In the genomic region with DNA sequence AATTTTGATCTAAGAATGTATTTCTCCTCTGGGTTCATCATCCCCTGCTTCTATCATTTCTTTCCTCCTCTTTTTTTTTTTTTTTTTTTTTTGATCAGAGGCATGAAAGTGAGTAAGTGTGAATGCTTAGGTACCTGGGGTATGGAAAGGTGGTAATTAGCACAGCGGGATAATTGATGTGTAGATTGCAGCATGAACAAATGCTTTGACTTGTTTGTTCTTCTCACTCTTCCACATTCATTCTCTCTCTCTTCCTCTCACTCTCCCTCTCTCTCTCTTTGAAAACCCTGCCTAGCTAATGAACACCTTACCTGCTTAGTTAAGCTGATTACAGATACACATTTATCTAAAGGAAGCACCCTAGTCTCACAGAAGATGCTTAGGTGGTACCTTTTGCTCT, we compare ENCODE assay signal across 21 cellular contexts.
DNase-seq lines count a peak whose midpoint lies in the region; ATAC-seq and TF ChIP-seq lines count a peak whose summit lies in the region.
"Had no signal": no experiment of that assay in that cellular context is flagged by ENCODE, and none has a peak within 500 bp of the region (broad histone marks: within the 10 kb centered on the region; RNA-seq: fewer than 3 reads in every experiment).

No MANE protein-coding gene starts in this region.

- H3K9me3 ChIP-seq in left ventricle myocardium inferior (replicated peaks), result no peaks in the 10 kb centered on the region
- H3K9me3 ChIP-seq: A549 had no signal

- H3K27ac Mint-ChIP-seq in memory B cell, result peak overlapping the region; percentile 2
- no peak overlapping the region for H3K27ac Mint-ChIP-seq in activated CD4-positive, alpha-beta memory T cell treated with anti-CD3 and anti-CD28 coated beads, Interleukin-2, amount 10 ng/mL, durations not matched to agents 7 days and 5 days
- H3K27ac Mint-ChIP-seq: CD4-positive, CD25-positive, alpha-beta regulatory T cell; endodermal cell had no signal

- H3K4me3 Mint-ChIP-seq in memory B cell, result no peak overlapping the region
- no peak overlapping the region for H3K4me3 Mint-ChIP-seq in activated CD4-positive, alpha-beta memory T cell treated with anti-CD3 and anti-CD28 coated beads, Interleukin-2, amount 10 ng/mL, durations not matched to agents 7 days and 5 days
- H3K4me3 Mint-ChIP-seq: CD4-positive, CD25-positive, alpha-beta regulatory T cell; endodermal cell had no signal

- peaks cover 41% of the 10 kb centered on the region for H3K4me1 Mint-ChIP-seq in memory B cell
- H3K4me1 Mint-ChIP-seq in activated CD4-positive, alpha-beta memory T cell treated with anti-CD3 and anti-CD28 coated beads, Interleukin-2, amount 10 ng/mL, durations not matched to agents 7 days and 5 days, result peaks cover 13% of the 10 kb centered on the region

- H3K27ac ChIP-seq in left ventricle myocardium inferior (replicated peaks) (peak overlapping the region; percentile 50), angular gyrus (ENCODE audit: low read depth, low read length) (peak overlapping the region; percentile 75), temporal lobe (ENCODE audit: low read depth, low read length) (peak overlapping the region; percentile 91)
- H3K27ac ChIP-seq: A549 had no signal

- ATAC-seq in left cardiac atrium (no peak), memory B cell (ENCODE audit: low read depth) (no peak)
- ATAC-seq: A549, HCT116, Right ventricle myocardium inferior had no signal

- no peaks in the 10 kb centered on the region for H3K27me3 Mint-ChIP-seq in memory B cell
- no peaks in the 10 kb centered on the region for H3K27me3 Mint-ChIP-seq in activated CD4-positive, alpha-beta memory T cell treated with anti-CD3 and anti-CD28 coated beads, Interleukin-2, amount 10 ng/mL, durations not matched to agents 7 days and 5 days

- intact Hi-C loops in left ventricle myocardium inferior (cut with micrococcal nuclease), result no loop called here
- intact Hi-C loops in left cardiac atrium (cut with DNase I), result loop anchor here in 1 of 2 donors (5.0 kb wide), 1 partner anchor 67 kb away; no protein-coding TSS in a partner anchor

- DNase-seq in left ventricle myocardium inferior (no peak), left cardiac atrium (no peak), memory B cell (ENCODE audit: low spot score in 2 of 2) (no peak), NK-92 (lab: John Stamatoyannopoulos, UW; ENCODE audit: unreplicated experiment) (no peak)
- DNase-seq in activated CD4-positive, alpha-beta memory T cell treated with anti-CD3 and anti-CD28 coated beads, Interleukin-2, amount 10 ng/mL, durations not matched to agents 7 days and 5 days, result no peak
- no peak for DNase-seq in stimulated activated CD4-positive, alpha-beta T cell treated with anti-CD3 and anti-CD28 coated beads, Interleukin-4, amount 100 ng/mL, for 4 hours
- DNase-seq: activated gamma-delta T cell treated with Interleukin-2 at 50 U/mL for 16 hours; anterior cingulate cortex; CD4-positive, CD25-positive, alpha-beta regulatory T cell; cerebellar nuclear complex; DMS53; NCI-H2029 treated with DMSO at 0.1 percent for 48 hours; NCI-H510A treated with DMSO at 0.1 percent for 48 hours; stimulated activated CD4-positive, alpha-beta T cell treated with anti-CD3 and anti-CD28 coated beads, Interleukin-2, amount 100 ng/mL, for 24 hours had no signal

- H3K36me3 Mint-ChIP-seq in memory B cell, result peaks cover 8% of the 10 kb centered on the region
- peaks cover 5% of the 10 kb centered on the region for H3K36me3 Mint-ChIP-seq in activated CD4-positive, alpha-beta memory T cell treated with anti-CD3 and anti-CD28 coated beads, Interleukin-2, amount 10 ng/mL, durations not matched to agents 7 days and 5 days (ENCODE audit: low read depth)
- H3K36me3 Mint-ChIP-seq: CD4-positive, CD25-positive, alpha-beta regulatory T cell had no signal

- H3K4me3 ChIP-seq in left ventricle myocardium inferior, result no peak overlapping the region
- H3K4me3 ChIP-seq: A549, lung had no signal

- H3K9me3 Mint-ChIP-seq in memory B cell, result no peaks in the 10 kb centered on the region
- no peaks in the 10 kb centered on the region for H3K9me3 Mint-ChIP-seq in activated CD4-positive, alpha-beta memory T cell treated with anti-CD3 and anti-CD28 coated beads, Interleukin-2, amount 10 ng/mL, durations not matched to agents 7 days and 5 days
- H3K9me3 Mint-ChIP-seq: CD4-positive, CD25-positive, alpha-beta regulatory T cell; endodermal cell had no signal

- CTCF ChIA-PET in activated CD4-positive, alpha-beta memory T cell treated with anti-CD3 and anti-CD28 coated beads, Interleukin-2, amount 10 ng/mL, durations not matched to agents 7 days and 5 days (lab: Charles Lee), result no interaction called here

- no peak for TF ChIP-seq CTCF in left ventricle myocardium inferior (IDR thresholded peaks at IDR 0.05; ENCODE audit: borderline replicate concordance)

- peaks cover 70% of the 10 kb centered on the region for H3K4me1 ChIP-seq in left ventricle myocardium inferior

- no peaks in the 10 kb centered on the region for H3K27me3 ChIP-seq in left ventricle myocardium inferior (ENCODE audit: low read depth)

- H3K36me3 ChIP-seq in left ventricle myocardium inferior, result no peaks in the 10 kb centered on the region

- POLR2A ChIA-PET in activated CD4-positive, alpha-beta memory T cell treated with anti-CD3 and anti-CD28 coated beads, Interleukin-2, amount 10 ng/mL, durations not matched to agents 7 days and 5 days (lab: Charles Lee), result interaction anchor here (1.2 kb wide), 1 partner anchor 14 kb away, joined by 4 read pairs; no protein-coding TSS in a partner anchor
